In the genomic region with DNA sequence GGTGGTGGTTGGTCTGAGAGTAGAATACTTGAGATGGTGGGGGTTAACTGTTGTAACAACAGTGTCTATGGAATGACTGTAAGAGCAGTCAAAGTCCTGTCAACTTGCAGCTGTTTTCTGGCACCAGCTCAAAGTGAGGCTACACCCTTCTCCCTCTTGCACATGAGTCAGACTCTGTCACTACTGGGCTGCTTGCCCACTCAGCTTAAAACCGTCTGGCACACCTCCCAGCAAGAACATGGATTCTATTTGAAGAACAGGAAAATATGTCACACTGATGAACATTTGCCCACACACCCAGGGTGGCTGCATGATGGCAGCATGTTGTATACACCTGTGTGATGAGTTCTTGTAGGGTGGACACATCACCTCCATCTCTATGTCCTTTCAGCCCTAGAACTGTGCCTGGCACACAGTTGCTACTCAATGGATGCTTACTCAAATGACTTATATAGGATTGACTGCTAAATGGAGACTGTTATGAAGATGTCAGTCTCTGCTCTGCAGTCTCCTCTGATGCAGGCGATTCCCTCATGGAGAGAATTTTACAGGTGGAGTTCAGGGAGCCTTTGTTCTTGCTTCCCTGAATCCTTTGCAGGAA, we compare ENCODE assay signal across 8 cellular contexts. TPM values are rescaled to one million over a fixed set of nuclear protein-coding genes. Genes with fewer than 3 reads are reported as not detected.
DNase-seq lines count a peak whose midpoint lies in the region; ATAC-seq and TF ChIP-seq lines count a peak whose summit lies in the region.

No MANE protein-coding gene starts in this region.

- no peaks in the 10 kb centered on the region for H3K27me3 ChIP-seq in OCI-LY1 (ENCODE audit: insufficient read depth, low read length)
- H3K27me3 ChIP-seq in Karpas-422 (ENCODE audit: low read length) = peaks cover 6% of the 10 kb centered on the region

- H3K36me3 Mint-ChIP-seq in osteocyte (ENCODE audit: unreplicated experiment) = no peaks in the 10 kb centered on the region

- DNase-seq in activated T-cell treated with anti-CD3 and anti-CD28 coated beads for 48 hours (ENCODE audit: low read depth) (peak; percentile 21), activated T-cell treated with anti-CD3 and anti-CD28 coated beads for 4 hours (no peak), erythroblast (lab: John Stamatoyannopoulos, UW) (peak; percentile 42 to 82), osteocyte (ENCODE audit: extremely low spot score, unreplicated experiment) (peak; percentile 86), Karpas-422 (no peak), T-helper 2 cell (no peak)

- H3K4me3 ChIP-seq in OCI-LY1 (ENCODE audit: low read depth, low read length, poor library complexity, severe bottlenecking) (no peak overlapping the region), Karpas-422 (ENCODE audit: low read length) (no peak overlapping the region)

- no peak overlapping the region for H3K4me3 Mint-ChIP-seq in osteocyte (ENCODE audit: unreplicated experiment)

- peaks cover 11% of the 10 kb centered on the region for H3K4me1 Mint-ChIP-seq in osteocyte (ENCODE audit: unreplicated experiment)

- H3K9me2 ChIP-seq in OCI-LY1 (ENCODE audit: low read depth, low read length) (no peaks in the 10 kb centered on the region), Karpas-422 (replicated peaks; ENCODE audit: insufficient read depth, low read length) (no peaks in the 10 kb centered on the region)

- no peaks in the 10 kb centered on the region for H3K36me3 ChIP-seq in OCI-LY1 (ENCODE audit: insufficient read depth, low read length)
- no peaks in the 10 kb centered on the region for H3K36me3 ChIP-seq in Karpas-422 (ENCODE audit: insufficient read depth, low read length)

- H3K9me3 ChIP-seq in OCI-LY1 (ENCODE audit: low read length) = no peaks in the 10 kb centered on the region
- no peaks in the 10 kb centered on the region for H3K9me3 ChIP-seq in Karpas-422 (ENCODE audit: low read length)

- H3K4me1 ChIP-seq in OCI-LY1 (ENCODE audit: insufficient read depth, low read length, severe bottlenecking) (peaks cover 58% of the 10 kb centered on the region), Karpas-422 (ENCODE audit: low read length) (peaks cover 7% of the 10 kb centered on the region; the same call in 1 of the 2 replicates)

- no peak for ATAC-seq in HG02885 (IDR thresholded peaks at IDR 0.05; ENCODE audit: poor library complexity, unreplicated experiment)

- no peak overlapping the region for H2AFZ ChIP-seq in OCI-LY1 (ENCODE audit: low read length)
- no peak overlapping the region for H2AFZ ChIP-seq in Karpas-422 (ENCODE audit: low read length)

- H3K9me3 Mint-ChIP-seq in osteocyte (ENCODE audit: unreplicated experiment) = no peaks in the 10 kb centered on the region

- H3F3A ChIP-seq in OCI-LY1 (ENCODE audit: insufficient read depth, low read length) = no peaks in the 10 kb centered on the region

- TF ChIP-seq CTCF in OCI-LY1 (IDR thresholded peaks at IDR 0.05; ENCODE audit: low read length) (no peak), osteocyte (IDR thresholded peaks at IDR 0.05) (no peak)

- H3K79me2 ChIP-seq in OCI-LY1 (ENCODE audit: insufficient read depth, low read length) (no peaks in the 10 kb centered on the region), Karpas-422 (ENCODE audit: low read length) (no peaks in the 10 kb centered on the region)

- H3K4me2 ChIP-seq in OCI-LY1 (ENCODE audit: low read length) (no peak overlapping the region), Karpas-422 (ENCODE audit: low read depth, low read length, poor library complexity, severe bottlenecking) (no peak overlapping the region)

- H3K9ac ChIP-seq in OCI-LY1 (ENCODE audit: low read length) (no peak overlapping the region), Karpas-422 (ENCODE audit: low read length) (no peak overlapping the region)

- no peak for TF ChIP-seq POLR2A in erythroblast (IDR thresholded peaks at IDR 0.05; ENCODE audit: low read length)

- peak overlapping the region; percentile 29 for H3K27ac Mint-ChIP-seq in osteocyte (ENCODE audit: unreplicated experiment)

- H3K27ac ChIP-seq in OCI-LY1 (ENCODE audit: low read depth, low read length, poor library complexity, severe bottlenecking) = peak overlapping the region; percentile 43
- no peak overlapping the region for H3K27ac ChIP-seq in Karpas-422 (ENCODE audit: low read length)

- H4K20me1 ChIP-seq in OCI-LY1 (ENCODE audit: insufficient read depth, low read length) (no peaks in the 10 kb centered on the region), Karpas-422 (ENCODE audit: insufficient read depth, low read depth, low read length) (no peaks in the 10 kb centered on the region)

- H3K27me3 Mint-ChIP-seq in osteocyte (ENCODE audit: unreplicated experiment) = no peaks in the 10 kb centered on the region

RNA-seq across cellular contexts. Expression of a gene that starts 19.3 kb away (rescaled TPM):
- not detected in 2 replicates for total RNA-seq in osteocyte
- total RNA-seq in Karpas-422 (2014; rRNA removed; shearing (Covaris generic); ENCODE audit: low replicate concordance) = not detected in 2 replicates

RNA-seq across cellular contexts. Expression of a gene that starts 24.1 kb away (rescaled TPM):
- not detected in 2 replicates for total RNA-seq in osteocyte
- not detected in 2 replicates for total RNA-seq in Karpas-422 (2014; rRNA removed; shearing (Covaris generic); ENCODE audit: low replicate concordance)

RNA-seq across cellular contexts. Expression of a gene that starts 46.0 kb away (rescaled TPM):
- not detected in 2 replicates for total RNA-seq in osteocyte
- 0.54 TPM in 1 of 2 replicates, not detected in the other for total RNA-seq in Karpas-422 (2014; rRNA removed; shearing (Covaris generic); ENCODE audit: low replicate concordance)

RNA-seq across cellular contexts. Expression of a gene that starts 49.4 kb away (rescaled TPM):
- not detected in 2 replicates for total RNA-seq in osteocyte
- not detected in 2 replicates for total RNA-seq in Karpas-422 (2014; rRNA removed; shearing (Covaris generic); ENCODE audit: low replicate concordance)

Comparison
In these comparisons a context has a peak if more than half of its experiments do, and no peak if none do; other contexts are left out.
1. DNase-seq: peak in activated T-cell treated with anti-CD3 and anti-CD28 coated beads for 48 hours (single experiment), erythroblast (2 of 2) and osteocyte (single experiment); none in activated T-cell treated with anti-CD3 and anti-CD28 coated beads for 4 hours (single experiment), Karpas-422 (single experiment) and T-helper 2 cell (0 of 5).